9 cellular contexts compared by ENCODE assay signal in the genomic region with DNA sequence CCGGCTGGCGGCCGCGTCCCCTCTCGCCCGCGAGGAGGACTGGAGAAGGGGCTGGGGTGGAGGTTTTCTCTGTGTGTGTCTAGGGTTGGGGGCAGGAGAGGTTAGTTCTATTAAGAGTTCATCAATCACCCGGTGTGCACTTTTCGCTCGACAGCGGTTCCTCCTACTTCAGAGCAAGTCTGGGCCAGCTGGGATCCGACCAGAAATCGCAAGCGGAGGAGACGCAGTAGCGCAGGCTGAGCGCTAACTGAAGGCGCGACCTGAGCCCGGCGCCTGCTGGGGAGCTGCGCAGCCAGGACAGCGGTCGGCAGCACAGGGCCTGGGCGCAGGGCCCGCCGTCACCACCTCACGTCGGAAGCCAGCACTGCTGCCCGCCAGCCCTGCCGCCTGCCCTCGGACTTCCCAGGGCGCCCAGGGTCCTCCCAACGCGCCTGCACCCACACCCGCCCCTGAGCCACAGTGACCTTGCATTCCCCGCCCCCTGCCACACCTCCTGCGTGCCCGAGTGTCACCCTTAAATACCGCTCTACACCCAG. TPM values are rescaled to one million over a fixed set of nuclear protein-coding genes. Genes with fewer than 3 reads are reported as not detected.
DNase-seq lines count a peak whose midpoint lies in the region; ATAC-seq and TF ChIP-seq lines count a peak whose summit lies in the region.
"Had no signal": no experiment of that assay in that cellular context is flagged by ENCODE, and none has a peak within 500 bp of the region (broad histone marks: within the 10 kb centered on the region; RNA-seq: fewer than 3 reads in every experiment).

No MANE protein-coding gene starts in this region.

- no peaks in the 10 kb centered on the region for H3F3A ChIP-seq in OCI-LY1 (ENCODE audit: insufficient read depth, low read length)

- CTCF ChIA-PET in activated CD4-positive, alpha-beta T cell treated with anti-CD3 and anti-CD28 coated beads, Interleukin-2, amount 10 ng/mL, durations not matched to agents 7 days and 5 days (lab: Charles Lee): no interaction called here

- peak overlapping the region; percentile 50 for H3K4me2 ChIP-seq in OCI-LY1 (ENCODE audit: low read length)

- H3K9me3 Mint-ChIP-seq in activated T-cell treated with anti-CD3 and anti-CD28 coated beads, Interleukin-2, amount 50 U/mL, for 24 hours: no peaks in the 10 kb centered on the region
- H3K9me3 Mint-ChIP-seq in activated CD4-positive, alpha-beta T cell treated with anti-CD3 and anti-CD28 coated beads, Interleukin-2, amount 10 ng/mL, durations not matched to agents 7 days and 5 days: no peaks in the 10 kb centered on the region

- no peak for TF ChIP-seq CTCF in OCI-LY1 (IDR thresholded peaks at IDR 0.05; ENCODE audit: low read length)
- TF ChIP-seq CTCF in testis (IDR thresholded peaks at IDR 0.05): no peak

- H3K9ac ChIP-seq in OCI-LY1 (ENCODE audit: low read length): no peak overlapping the region; the same call in 1 of the 2 replicates

- H3K36me3 ChIP-seq in OCI-LY1 (ENCODE audit: insufficient read depth, low read length) (no peaks in the 10 kb centered on the region), testis (ENCODE audit: low read depth, missing control alignments) (no peaks in the 10 kb centered on the region)

- H3K9me3 ChIP-seq in OCI-LY1 (ENCODE audit: low read length) (no peaks in the 10 kb centered on the region), testis (no peaks in the 10 kb centered on the region)

- peaks cover 93% of the 10 kb centered on the region for H3K27me3 Mint-ChIP-seq in activated T-cell treated with anti-CD3 and anti-CD28 coated beads, Interleukin-2, amount 50 U/mL, for 24 hours
- H3K27me3 Mint-ChIP-seq in activated CD4-positive, alpha-beta T cell treated with anti-CD3 and anti-CD28 coated beads, Interleukin-2, amount 10 ng/mL, durations not matched to agents 7 days and 5 days: peaks cover 87% of the 10 kb centered on the region

- H3K4me3 Mint-ChIP-seq in activated T-cell treated with anti-CD3 and anti-CD28 coated beads, Interleukin-2, amount 50 U/mL, for 24 hours: peak overlapping the region; percentile 51
- H3K4me3 Mint-ChIP-seq in activated CD4-positive, alpha-beta T cell treated with anti-CD3 and anti-CD28 coated beads, Interleukin-2, amount 10 ng/mL, durations not matched to agents 7 days and 5 days: no peak overlapping the region

- no peak overlapping the region for H2AFZ ChIP-seq in OCI-LY1 (ENCODE audit: low read length)

- H3K4me1 ChIP-seq in OCI-LY1 (ENCODE audit: insufficient read depth, low read length, severe bottlenecking) (peaks cover 4% of the 10 kb centered on the region), testis (peaks cover 28% of the 10 kb centered on the region)

- peaks cover 19% of the 10 kb centered on the region for H3K4me1 Mint-ChIP-seq in activated T-cell treated with anti-CD3 and anti-CD28 coated beads, Interleukin-2, amount 50 U/mL, for 24 hours (ENCODE audit: low read depth)
- H3K4me1 Mint-ChIP-seq in activated CD4-positive, alpha-beta T cell treated with anti-CD3 and anti-CD28 coated beads, Interleukin-2, amount 10 ng/mL, durations not matched to agents 7 days and 5 days: peaks cover 1% of the 10 kb centered on the region

- ATAC-seq in HG02798 (IDR thresholded peaks at IDR 0.05; ENCODE audit: poor library complexity, unreplicated experiment): no peak

- no peak for TF ChIP-seq POLR2A in testis (IDR thresholded peaks at IDR 0.05)

- H3K79me2 ChIP-seq in OCI-LY1 (ENCODE audit: insufficient read depth, low read length): no peaks in the 10 kb centered on the region

- H3K27me3 ChIP-seq in OCI-LY1 (ENCODE audit: insufficient read depth, low read length): 0 out of 2 replicates have a peak, but pooled peaks cover 8% of the 10 kb centered on the region
- H3K27me3 ChIP-seq in testis: no peaks in the 10 kb centered on the region

- H3K9me2 ChIP-seq in OCI-LY1 (ENCODE audit: low read depth, low read length): no peaks in the 10 kb centered on the region

- H3K27ac ChIP-seq in OCI-LY1 (ENCODE audit: low read depth, low read length, poor library complexity, severe bottlenecking) (no peak overlapping the region), testis (peak overlapping the region in 1 of 2 donors; percentile 76)

- DNase-seq in activated T-cell treated with anti-CD3 and anti-CD28 coated beads, Interleukin-2, amount 50 U/mL, for 24 hours: no peak
- DNase-seq in activated T-cell treated with anti-CD3 and anti-CD28 coated beads, Interleukin-2, amount 50 U/mL, for 1 hour: no peak
- peak; percentile 38 for DNase-seq in testis
- DNase-seq in stimulated activated CD4-positive, alpha-beta T cell treated with anti-CD3 and anti-CD28 coated beads, Interleukin-4, amount 100 ng/mL, for 1 hour: no peak
- no peak for DNase-seq in activated CD4-positive, alpha-beta T cell treated with anti-CD3 and anti-CD28 coated beads, Interleukin-2, amount 10 ng/mL, durations not matched to agents 7 days and 5 days

- 5 to 10% methylated on average over 16 to 33 of the region's 40 CpGs for WGBS in testis, 2 donors

- no peaks in the 10 kb centered on the region for H3K36me3 Mint-ChIP-seq in activated T-cell treated with anti-CD3 and anti-CD28 coated beads, Interleukin-2, amount 50 U/mL, for 24 hours (ENCODE audit: low read depth)
- H3K36me3 Mint-ChIP-seq in activated CD4-positive, alpha-beta T cell treated with anti-CD3 and anti-CD28 coated beads, Interleukin-2, amount 10 ng/mL, durations not matched to agents 7 days and 5 days (ENCODE audit: low read depth): no peaks in the 10 kb centered on the region

- peak overlapping the region; percentile 50 for H3K4me3 ChIP-seq in OCI-LY1 (ENCODE audit: low read depth, low read length, poor library complexity, severe bottlenecking)
- peak overlapping the region; percentile 47 for H3K4me3 ChIP-seq in iPS-11a (ENCODE audit: low read depth, low read length)
- H3K4me3 ChIP-seq in testis: peak overlapping the region; percentile 48 to 60

- intact Hi-C loops in testis (cut with DNase I; ENCODE audit: low total_unique reads): no loop called here

- no peak overlapping the region for H3K27ac Mint-ChIP-seq in activated T-cell treated with anti-CD3 and anti-CD28 coated beads, Interleukin-2, amount 50 U/mL, for 24 hours
- no peak overlapping the region for H3K27ac Mint-ChIP-seq in activated CD4-positive, alpha-beta T cell treated with anti-CD3 and anti-CD28 coated beads, Interleukin-2, amount 10 ng/mL, durations not matched to agents 7 days and 5 days

- POLR2A ChIA-PET in activated CD4-positive, alpha-beta T cell treated with anti-CD3 and anti-CD28 coated beads, Interleukin-2, amount 10 ng/mL, durations not matched to agents 7 days and 5 days (lab: Charles Lee): no interaction called here

- no peaks in the 10 kb centered on the region for H4K20me1 ChIP-seq in OCI-LY1 (ENCODE audit: insufficient read depth, low read length)

RNA-seq across cellular contexts. Expression of gene HOXD1, which starts 10.1 kb away (rescaled TPM):
- 1 to 10 TPM; 5.5 to 7.6 TPM for total RNA-seq in testis
- polyA plus RNA-seq in testis (ENCODE audit: insufficient read depth, low read depth, low replicate concordance): 1.8 TPM
- not detected for total RNA-seq in activated CD4-positive, alpha-beta T cell treated with anti-CD3 and anti-CD28 coated beads, Interleukin-2, amount 10 ng/mL, durations not matched to agents 7 days and 5 days
- total RNA-seq: fibroblast of lung had no signal
- polyA plus RNA-seq: fibroblast of lung had no signal

RNA-seq across cellular contexts. Expression of gene HOXD3, which starts 21.2 kb away (rescaled TPM):
- 10 to 100 TPM; 14.0 to 22.3 TPM for total RNA-seq in testis
- 2.7 TPM for polyA plus RNA-seq in testis (ENCODE audit: insufficient read depth, low read depth, low replicate concordance)
- not detected for total RNA-seq in activated CD4-positive, alpha-beta T cell treated with anti-CD3 and anti-CD28 coated beads, Interleukin-2, amount 10 ng/mL, durations not matched to agents 7 days and 5 days
- total RNA-seq: fibroblast of lung had no signal
- polyA plus RNA-seq: fibroblast of lung had no signal

RNA-seq across cellular contexts. Expression of gene HOXD4, which starts 27.0 kb away (rescaled TPM):
- total RNA-seq in testis: 10 to 100 TPM; 11.5 to 13.3 TPM
- 2.7 TPM for polyA plus RNA-seq in testis (ENCODE audit: insufficient read depth, low read depth, low replicate concordance)
- total RNA-seq in activated CD4-positive, alpha-beta T cell treated with anti-CD3 and anti-CD28 coated beads, Interleukin-2, amount 10 ng/mL, durations not matched to agents 7 days and 5 days: not detected
- total RNA-seq: fibroblast of lung had no signal
- polyA plus RNA-seq: fibroblast of lung had no signal

RNA-seq across cellular contexts. Expression of gene HOXD8, which starts 48.8 kb away (rescaled TPM):
- total RNA-seq in testis: 10 to 100 TPM; 39.8 to 41.2 TPM
- polyA plus RNA-seq in testis (ENCODE audit: insufficient read depth, low read depth, low replicate concordance): 36.6 TPM
- not detected for total RNA-seq in activated CD4-positive, alpha-beta T cell treated with anti-CD3 and anti-CD28 coated beads, Interleukin-2, amount 10 ng/mL, durations not matched to agents 7 days and 5 days
- total RNA-seq: fibroblast of lung had no signal
- polyA plus RNA-seq: fibroblast of lung had no signal

RNA-seq across cellular contexts. Expression of gene HOXD9, which starts 55.8 kb away (rescaled TPM):
- total RNA-seq in testis: 10 to 100 TPM; 15.7 to 21.2 TPM
- 8.2 TPM for polyA plus RNA-seq in testis (ENCODE audit: insufficient read depth, low read depth, low replicate concordance)
- not detected for total RNA-seq in activated CD4-positive, alpha-beta T cell treated with anti-CD3 and anti-CD28 coated beads, Interleukin-2, amount 10 ng/mL, durations not matched to agents 7 days and 5 days
- total RNA-seq: fibroblast of lung had no signal
- polyA plus RNA-seq: fibroblast of lung had no signal

Comparison
In these comparisons a context has a peak if more than half of its experiments do, and no peak if none do; other contexts are left out.
1. RNA of gene HOXD1, which starts 10.1 kb away (total RNA-seq): 5.5 to 7.6 TPM in testis; not detected in activated CD4-positive, alpha-beta T cell treated with anti-CD3 and anti-CD28 coated beads, Interleukin-2, amount 10 ng/mL, durations not matched to agents 7 days and 5 days; every median in the first group is over 4 times any median in the second.
2. RNA of gene HOXD3, which starts 21.2 kb away (total RNA-seq): 14.0 to 22.3 TPM in testis; not detected in activated CD4-positive, alpha-beta T cell treated with anti-CD3 and anti-CD28 coated beads, Interleukin-2, amount 10 ng/mL, durations not matched to agents 7 days and 5 days; every median in the first group is over 10 times any median in the second.
3. RNA of gene HOXD4, which starts 27.0 kb away (total RNA-seq): 11.5 to 13.3 TPM in testis; not detected in activated CD4-positive, alpha-beta T cell treated with anti-CD3 and anti-CD28 coated beads, Interleukin-2, amount 10 ng/mL, durations not matched to agents 7 days and 5 days; every median in the first group is over 10 times any median in the second.
4. Peak in every context shown above with its lines, with median percentiles within 50 percentile points of each other: H3K4me3 ChIP-seq.